ENCODE assay signal across 30 cellular contexts in the genomic region with DNA sequence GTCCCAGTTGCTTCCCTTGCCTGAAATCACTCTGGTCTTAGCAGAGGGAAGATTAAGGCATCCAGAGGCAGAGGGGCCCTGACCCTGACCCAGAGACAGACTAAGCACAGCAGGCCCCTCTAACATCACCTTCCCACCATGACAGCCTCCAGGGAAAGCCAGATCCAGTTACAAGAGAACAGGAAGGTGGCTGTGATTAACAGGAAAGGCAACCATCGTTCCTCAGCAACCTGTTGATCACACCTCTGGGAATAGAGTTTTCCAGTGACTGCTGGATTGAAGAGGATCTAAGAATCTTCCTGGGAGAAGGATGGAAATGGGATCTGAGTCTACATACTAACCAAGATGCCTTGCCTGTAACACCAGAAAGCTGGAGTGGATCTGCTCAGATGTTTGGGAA. TPM values are rescaled to one million over a fixed set of nuclear protein-coding genes. Genes with fewer than 3 reads are reported as not detected.
"Had no signal": no experiment of that assay in that cellular context is flagged by ENCODE, and none has a peak within 500 bp of the region (broad histone marks: within the 10 kb centered on the region; RNA-seq: fewer than 3 reads in every experiment).

No MANE protein-coding gene starts in this region.

- H3K27ac ChIP-seq: coronary artery, dorsolateral prefrontal cortex, esophagus squamous epithelium, gastrocnemius medialis, heart right ventricle, left lung, lower lobe of right lung had no signal

- H3K9me3 ChIP-seq: esophagus squamous epithelium, gastrocnemius medialis, heart right ventricle, left lung, lower lobe of right lung had no signal

- H3K4me3 Mint-ChIP-seq: naive thymus-derived CD4-positive, alpha-beta T cell had no signal

- H3K4me3 ChIP-seq: coronary artery, dorsolateral prefrontal cortex, esophagus squamous epithelium, gastrocnemius medialis, heart right ventricle, left lung, lower lobe of right lung had no signal

- H3K27ac Mint-ChIP-seq: naive thymus-derived CD4-positive, alpha-beta T cell had no signal

- H3K4me1 ChIP-seq: gastrocnemius medialis had no signal

- H3K36me3 ChIP-seq: esophagus squamous epithelium, gastrocnemius medialis, heart right ventricle, left lung, lower lobe of right lung had no signal

- ATAC-seq: gastrocnemius medialis; heart right ventricle; left cardiac atrium; left lung; left ventricle myocardium superior; lower lobe of right lung; naive thymus-derived CD4-positive, alpha-beta T cell had no signal

- H3K27me3 ChIP-seq: left lung had no signal

- DNase-seq: dermis blood vessel endothelial cell; dorsolateral prefrontal cortex; effector CD4-positive, alpha-beta T cell; effector memory CD4-positive, alpha-beta T cell; esophagus squamous epithelium; foreskin fibroblast; foreskin melanocyte; gastrocnemius medialis; glutamatergic neuron; head of caudate nucleus; heart right ventricle; hippocampal formation; left cardiac atrium; left lung; left ventricle myocardium superior; lower lobe of right lung; mesenchymal stem cell; midbrain; naive thymus-derived CD4-positive, alpha-beta T cell had no signal

RNA-seq across cellular contexts. Expression of gene TREM1, which starts 5.2 kb away (rescaled TPM):
- total RNA-seq: dermis blood vessel endothelial cell, endothelial cell of umbilical vein, glomerular endothelial cell, lung microvascular endothelial cell had no signal
- polyA plus RNA-seq: endothelial cell of umbilical vein; keratinocyte; naive thymus-derived CD4-positive, alpha-beta T cell had no signal

RNA-seq across cellular contexts. Expression of gene NCR2, which starts 43.7 kb away (rescaled TPM):
- total RNA-seq: dermis blood vessel endothelial cell; dorsolateral prefrontal cortex; endothelial cell of umbilical vein; epithelial cell of proximal tubule; gastrocnemius medialis; glomerular endothelial cell; heart right ventricle; kidney epithelial cell; left cardiac atrium; left lung; left ventricle myocardium superior; lower leg skin; lower lobe of right lung; lung microvascular endothelial cell; mononuclear cell; mucosa of gallbladder; naive thymus-derived CD4-positive, alpha-beta T cell had no signal
- polyA plus RNA-seq: endothelial cell of umbilical vein; esophagus; heart right ventricle; keratinocyte; naive thymus-derived CD4-positive, alpha-beta T cell had no signal
